22 cellular contexts compared by ENCODE assay signal in genomic region chr10:12872577-12872976, GRCh38.
"Had no signal": no experiment of that assay in that cellular context is flagged by ENCODE, and none has a peak within 500 bp of the region (broad histone marks: within the 10 kb centered on the region; RNA-seq: fewer than 3 reads in every experiment).

No MANE protein-coding gene starts in this region.

- H3K27me3 ChIP-seq: MG63, SJSA1 had no signal

- H3K36me3 ChIP-seq: MG63, SJSA1 had no signal

- FAIRE-seq: HTR-8/SVneo, RCC 7860 had no signal

- DNase-seq: Karpas-422, KG1, MG63, NCI-H1092, NCI-H1105 treated with DMSO at 0.1 percent for 48 hours, NCI-H1417 treated with DMSO at 0.1 percent for 48 hours, NCI-H1694, NCI-H187 treated with DMSO at 0.1 percent for 48 hours, NCI-H2081, NCI-H2107, NCI-H2227 treated with DMSO at 0.1 percent for 48 hours, NCI-H524, NCI-H526 treated with DMSO at 0.1 percent for 48 hours, NCI-H748 treated with DMSO at 0.1 percent for 48 hours, Right ventricle myocardium superior, RPMI8226, SIG-M5 had no signal

- H3K9me3 ChIP-seq: MG63, SJSA1 had no signal

- H3K4me3 ChIP-seq: MG63, SJSA1, SK-N-MC had no signal

- H3K27ac ChIP-seq: HL-60, SJSA1, SK-N-MC had no signal
